Comparison of ENCODE assay signal across 10 cellular contexts in the genomic region with DNA sequence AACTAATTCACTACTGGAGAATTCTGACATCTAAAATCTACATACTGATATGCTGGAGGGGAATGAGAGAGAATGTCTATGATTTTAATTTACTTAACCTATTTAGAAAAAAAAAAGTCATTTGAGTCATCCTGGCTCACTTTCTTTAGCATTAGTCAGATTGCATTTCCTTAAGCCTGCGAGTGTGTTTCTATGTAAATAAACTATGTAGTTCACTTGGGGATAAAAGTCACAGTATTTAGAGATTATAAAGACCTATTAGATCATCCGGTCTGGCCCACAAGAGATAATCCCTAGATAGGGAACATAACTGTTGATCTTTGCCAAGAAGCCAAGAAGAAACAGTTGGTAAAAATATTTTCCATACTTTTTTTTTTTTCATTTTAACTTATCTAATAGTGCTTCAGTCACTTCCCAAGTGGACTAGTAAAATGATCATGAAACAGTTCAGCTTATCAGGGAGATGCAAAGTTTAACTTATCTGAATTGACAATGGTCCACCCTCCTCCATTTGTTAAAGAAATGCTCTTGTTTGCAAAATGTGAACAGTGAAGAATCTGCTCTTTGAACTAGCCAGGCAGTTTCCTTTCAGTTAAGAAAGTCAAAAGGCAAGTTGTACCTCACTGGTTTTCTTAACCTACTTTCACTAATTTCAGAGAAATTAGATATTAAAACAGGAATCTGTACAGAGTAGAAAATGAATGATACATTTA. TPM values are rescaled to one million over a fixed set of nuclear protein-coding genes. Genes with fewer than 3 reads are reported as not detected.
DNase-seq lines count a peak whose midpoint lies in the region; ATAC-seq and TF ChIP-seq lines count a peak whose summit lies in the region.
"Had no signal": no experiment of that assay in that cellular context is flagged by ENCODE, and none has a peak within 500 bp of the region (broad histone marks: within the 10 kb centered on the region; RNA-seq: fewer than 3 reads in every experiment).

No MANE protein-coding gene starts in this region.

- H3K36me3 Mint-ChIP-seq in CD8-positive, alpha-beta T cell = no peaks in the 10 kb centered on the region

- H3K4me1 ChIP-seq in body of pancreas (peaks cover 5% of the 10 kb centered on the region), transverse colon (no peaks in the 10 kb centered on the region)
- no peaks in the 10 kb centered on the region for H3K4me1 ChIP-seq in CD8-positive, alpha-beta T cell (ENCODE audit: insufficient read depth, low read length)

- no peak for TF ChIP-seq CTCF in body of pancreas (IDR thresholded peaks at IDR 0.05)
- no peak for TF ChIP-seq CTCF in transverse colon (IDR thresholded peaks at IDR 0.05)
- TF ChIP-seq CTCF in CD8-positive, alpha-beta T cell (IDR thresholded peaks at IDR 0.05) = no peak

- H3K36me3 ChIP-seq in body of pancreas (replicated peaks in 1 of 2; ENCODE audit: insufficient read depth in 1 of 2, low read depth in 2 of 2) = no peaks in the 10 kb centered on the region
- H3K36me3 ChIP-seq in transverse colon = no peaks in the 10 kb centered on the region
- no peaks in the 10 kb centered on the region for H3K36me3 ChIP-seq in CD8-positive, alpha-beta T cell (ENCODE audit: insufficient read depth, low read length)

- H3K9me3 Mint-ChIP-seq in CD8-positive, alpha-beta T cell = no peaks in the 10 kb centered on the region
- H3K9me3 Mint-ChIP-seq: activated T-cell treated with anti-CD3 and anti-CD28 coated beads, Interleukin-2, amount 50 U/mL, for 24 hours had no signal

- POLR2A ChIA-PET in CD8-positive, alpha-beta T cell (lab: Charles Lee) = no interaction called here

- TF ChIP-seq POLR2A in body of pancreas (IDR thresholded peaks at IDR 0.05) = no peak
- no peak for TF ChIP-seq POLR2A in transverse colon (IDR thresholded peaks at IDR 0.05)

- H3K4me3 ChIP-seq in body of pancreas (no peak overlapping the region), transverse colon (no peak overlapping the region)
- no peak overlapping the region for H3K4me3 ChIP-seq in CD8-positive, alpha-beta T cell (ENCODE audit: low read depth, low read length)
- H3K4me3 ChIP-seq: GM12878 had no signal

- peaks cover under 1% of the 10 kb centered on the region for H3K27me3 Mint-ChIP-seq in CD8-positive, alpha-beta T cell (ENCODE audit: low read depth)
- H3K27me3 Mint-ChIP-seq: activated T-cell treated with anti-CD3 and anti-CD28 coated beads, Interleukin-2, amount 50 U/mL, for 24 hours had no signal

- H3K4me1 Mint-ChIP-seq in CD8-positive, alpha-beta T cell (ENCODE audit: low read depth) = no peaks in the 10 kb centered on the region

- ATAC-seq in body of pancreas = peak; percentile 38
- ATAC-seq in CD8-positive, alpha-beta T cell = no peak
- no peak for ATAC-seq in activated CD4-positive, CD25-positive, alpha-beta regulatory T cell treated with anti-CD3 and anti-CD28 coated beads, Interleukin-2, amount 50 U/mL, for 24 hours
- ATAC-seq: GM12878 had no signal

- no peak overlapping the region for H3K27ac Mint-ChIP-seq in CD8-positive, alpha-beta T cell
- H3K27ac Mint-ChIP-seq: activated T-cell treated with anti-CD3 and anti-CD28 coated beads, Interleukin-2, amount 50 U/mL, for 24 hours had no signal

- H3K27me3 ChIP-seq in body of pancreas (no peaks in the 10 kb centered on the region), transverse colon (no peaks in the 10 kb centered on the region)
- H3K27me3 ChIP-seq in CD8-positive, alpha-beta T cell (ENCODE audit: insufficient read depth, low read length) = no peaks in the 10 kb centered on the region

- intact Hi-C loops in body of pancreas (cut with DNase I) (no loop called here), transverse colon (cut with DNase I; ENCODE audit: low total_unique reads) (no loop called here)
- intact Hi-C loops in CD8-positive, alpha-beta T cell (cut with DNase I, micrococcal nuclease) = no loop called here

- CTCF ChIA-PET in CD8-positive, alpha-beta T cell (lab: Charles Lee) = no interaction called here

- no peak for TF ChIP-seq EP300 in transverse colon (IDR thresholded peaks at IDR 0.05; ENCODE audit: low read depth)

- peak; percentile 85 for DNase-seq in HS-5 (ENCODE audit: low read depth)
- DNase-seq in body of pancreas = no peak
- DNase-seq in hepatic stellate cell (ENCODE audit: low spot score) = peak; percentile 59
- DNase-seq in transverse colon = no peak
- DNase-seq in activated CD4-positive, alpha-beta T cell treated with anti-CD3 and anti-CD28 coated beads, Interleukin-2, amount 50 U/mL, for 1 hour = no peak
- no peak for DNase-seq in CD8-positive, alpha-beta T cell
- DNase-seq: activated T-cell treated with anti-CD3 and anti-CD28 coated beads, Interleukin-2, amount 50 U/mL, for 24 hours; NCI-H2081 treated with DMSO at 0.1 percent for 48 hours had no signal

- H3K9me3 ChIP-seq in body of pancreas (no peaks in the 10 kb centered on the region), transverse colon (no peaks in the 10 kb centered on the region)
- no peaks in the 10 kb centered on the region for H3K9me3 ChIP-seq in CD8-positive, alpha-beta T cell (ENCODE audit: low read length)

- WGBS in body of pancreas, 2 donors = 25 to 33% methylated on average over 2 of the region's 2 CpGs
- WGBS in transverse colon (ENCODE audit: low coverage in 1 of 2), 2 donors = 15 to 21% methylated on average over 2 of the region's 2 CpGs

- no peak overlapping the region for H3K27ac ChIP-seq in body of pancreas
- peak overlapping the region; percentile 18 to 35 (median 28) for H3K27ac ChIP-seq in transverse colon
- no peak overlapping the region for H3K27ac ChIP-seq in CD8-positive, alpha-beta T cell (ENCODE audit: low read depth, low read length)

- in situ Hi-C loops in transverse colon (cut with MboI; ENCODE audit: low pct_ligation_motif_present in 1 of 4, low pct_unique_long_range_greater_than_20kb in 1 of 4, low sequenced_read_pairs in 3 of 4) = no loop called here

- H3K4me3 Mint-ChIP-seq in CD8-positive, alpha-beta T cell = no peak overlapping the region
- H3K4me3 Mint-ChIP-seq: activated T-cell treated with anti-CD3 and anti-CD28 coated beads, Interleukin-2, amount 50 U/mL, for 24 hours had no signal

RNA-seq across cellular contexts. Expression of gene BLID, which starts 21.2 kb away (rescaled TPM):
- not detected for total RNA-seq in body of pancreas
- not detected for total RNA-seq in transverse colon
- total RNA-seq in CD8-positive, alpha-beta T cell = not detected
- total RNA-seq: GM12878 had no signal

Comparison
In these comparisons a context has a peak if more than half of its experiments do, and no peak if none do; other contexts are left out.
1. DNase-seq: peak in HS-5 (single experiment) and hepatic stellate cell (single experiment); none in body of pancreas (0 of 4), transverse colon (single experiment), activated CD4-positive, alpha-beta T cell treated with anti-CD3 and anti-CD28 coated beads, Interleukin-2, amount 50 U/mL, for 1 hour (single experiment) and CD8-positive, alpha-beta T cell (0 of 7).
2. H3K27ac ChIP-seq: peak in transverse colon (4 of 4); none in body of pancreas (0 of 4) and CD8-positive, alpha-beta T cell (single experiment).